Comparison of ENCODE assay signal across 1 cellular context in genomic region chr7:113099284-113099919, GRCh38.
TF ChIP-seq lines count a peak whose summit lies in the region.

No MANE protein-coding gene starts in this region.

TF ChIP-seq in GM23338, 12 proteins besides CTCF, POLR2A, EP300 and RAD21 (continued from another document):
- TF ChIP-seq ZNF462 (CRISPR knock-in tag; IDR thresholded peaks at IDR 0.05) (no peak), ZNF114 (CRISPR knock-in tag; IDR thresholded peaks at IDR 0.05) (no peak), NANOG (IDR thresholded peaks at IDR 0.05; ENCODE audit: borderline replicate concordance) (no peak), EZH2phosphoT487 (IDR thresholded peaks at IDR 0.05; ENCODE audit: unreplicated experiment) (no peak), CREB1 (CRISPR knock-in tag; IDR thresholded peaks at IDR 0.05; ENCODE audit: low read depth) (no peak), POLR2AphosphoS5 (IDR thresholded peaks at IDR 0.05; ENCODE audit: low read depth) (no peak), ZNF331 (CRISPR knock-in tag; IDR thresholded peaks at IDR 0.05; ENCODE audit: low read depth) (no peak), STAT1 (IDR thresholded peaks at IDR 0.05; ENCODE audit: unreplicated experiment) (no peak), ETS1 (IDR thresholded peaks at IDR 0.05) (no peak)
